28 cellular contexts compared by ENCODE assay signal in genomic region chr17:33492731-33493260, GRCh38.
"Had no signal": no experiment of that assay in that cellular context is flagged by ENCODE, and none has a peak within 500 bp of the region (broad histone marks: within the 10 kb centered on the region; RNA-seq: fewer than 3 reads in every experiment).

No MANE protein-coding gene starts in this region.

- ATAC-seq: activated CD8-positive, alpha-beta T cell treated with anti-CD3 and anti-CD28 coated beads for 36 hours; activated T-cell treated with anti-CD3 and anti-CD28 coated beads, Interleukin-2, amount 50 U/mL, for 72 hours; activated T-helper 17 cell treated with anti-CD3 and anti-CD28 coated beads, Interleukin-2, amount 50 U/mL, for 72 hours; Panc1 had no signal

- H3K9me3 Mint-ChIP-seq: activated CD8-positive, alpha-beta T cell treated with anti-CD3 and anti-CD28 coated beads for 36 hours; activated naive CD8-positive, alpha-beta T cell treated with anti-CD3 and anti-CD28 coated beads for 36 hours; activated T-cell treated with anti-CD3 and anti-CD28 coated beads, Interleukin-2, amount 50 U/mL, for 72 hours; activated T-helper 17 cell treated with anti-CD3 and anti-CD28 coated beads, Interleukin-2, amount 50 U/mL, for 72 hours; central memory CD8-positive, alpha-beta T cell had no signal

- H3K27me3 ChIP-seq: brain microvascular endothelial cell had no signal

- H3K27ac ChIP-seq: brain microvascular endothelial cell, SJCRH30, SK-N-MC, WERI-Rb-1 had no signal

- H3K4me3 Mint-ChIP-seq: activated CD8-positive, alpha-beta T cell treated with anti-CD3 and anti-CD28 coated beads for 36 hours; activated naive CD8-positive, alpha-beta T cell treated with anti-CD3 and anti-CD28 coated beads for 36 hours; activated T-cell treated with anti-CD3 and anti-CD28 coated beads, Interleukin-2, amount 50 U/mL, for 72 hours; activated T-helper 17 cell treated with anti-CD3 and anti-CD28 coated beads, Interleukin-2, amount 50 U/mL, for 72 hours; central memory CD8-positive, alpha-beta T cell had no signal

- DNase-seq: activated CD4-positive, alpha-beta T cell treated with anti-CD3 and anti-CD28 coated beads for 1 hour; activated CD4-positive, alpha-beta T cell treated with anti-CD3 and anti-CD28 coated beads for 48 hours; activated CD4-positive, CD25-positive, alpha-beta regulatory T cell; activated CD8-positive, alpha-beta T cell treated with anti-CD3 and anti-CD28 coated beads for 36 hours; activated effector memory CD4-positive, alpha-beta T cell treated with anti-CD3 and anti-CD28 coated beads, Interleukin-2, amount 50 U/mL, for 16 hours; activated naive CD4-positive, alpha-beta T cell; activated naive CD4-positive, alpha-beta T cell treated with anti-CD3 and anti-CD28 coated beads, Interleukin-2, amount 50 U/mL, for 16 hours; activated naive CD8-positive, alpha-beta T cell treated with anti-CD3 and anti-CD28 coated beads for 36 hours; activated T-cell treated with anti-CD3 and anti-CD28 coated beads, Interleukin-2, amount 50 U/mL, for 1 hour; activated T-cell treated with anti-CD3 and anti-CD28 coated beads, Interleukin-2, amount 50 U/mL, for 72 hours; amniotic stem cell; aorta; brain microvascular endothelial cell; NCI-H1105; NCI-H1436; NCI-H1694; NCI-H1930; NCI-H2081 treated with DMSO at 0.1 percent for 48 hours; NCI-H345; NCI-H524 treated with DMSO at 0.1 percent for 48 hours; SHP77; SJCRH30; T1000; WERI-Rb-1 had no signal

- H3K4me1 Mint-ChIP-seq: activated naive CD8-positive, alpha-beta T cell treated with anti-CD3 and anti-CD28 coated beads for 36 hours; activated T-helper 17 cell treated with anti-CD3 and anti-CD28 coated beads, Interleukin-2, amount 50 U/mL, for 72 hours; central memory CD8-positive, alpha-beta T cell had no signal

- H3K4me1 ChIP-seq: SJCRH30 had no signal

- H3K36me3 Mint-ChIP-seq: activated naive CD8-positive, alpha-beta T cell treated with anti-CD3 and anti-CD28 coated beads for 36 hours had no signal

- H3K4me3 ChIP-seq: SJCRH30, SK-N-MC had no signal

- H3K36me3 ChIP-seq: brain microvascular endothelial cell, SJCRH30, WERI-Rb-1 had no signal

- H3K27ac Mint-ChIP-seq: activated CD8-positive, alpha-beta T cell treated with anti-CD3 and anti-CD28 coated beads for 36 hours; activated naive CD8-positive, alpha-beta T cell treated with anti-CD3 and anti-CD28 coated beads for 36 hours; activated T-cell treated with anti-CD3 and anti-CD28 coated beads, Interleukin-2, amount 50 U/mL, for 72 hours; activated T-helper 17 cell treated with anti-CD3 and anti-CD28 coated beads, Interleukin-2, amount 50 U/mL, for 72 hours had no signal

- H3K9me3 ChIP-seq: SJCRH30 had no signal
